Comparison of ENCODE assay signal across 1 cellular context in the genomic region with DNA sequence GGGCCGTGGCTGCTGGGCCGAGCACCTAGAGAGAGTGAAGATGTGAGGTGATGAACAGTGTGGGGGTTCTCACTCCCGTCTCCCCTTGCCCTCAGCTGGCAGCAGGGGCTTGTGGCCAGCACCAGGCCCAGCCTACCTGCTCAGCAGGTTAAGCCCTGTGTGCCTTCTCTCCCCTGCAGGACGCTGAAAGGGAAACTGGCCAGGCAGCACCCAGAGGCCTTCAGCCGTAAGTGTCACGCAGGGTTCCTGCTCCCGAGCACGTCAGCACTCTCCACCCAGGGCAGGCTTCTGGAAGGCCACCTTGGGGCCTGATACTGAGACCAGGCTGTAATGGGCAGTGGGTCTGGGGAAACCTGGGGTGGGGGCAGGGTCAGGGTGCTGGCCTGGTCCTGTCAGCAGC.
TF ChIP-seq lines count a peak whose summit lies in the region.

No MANE protein-coding gene starts in this region.

TF ChIP-seq in K562, 482 proteins besides CTCF, POLR2A, EP300 and RAD21:
- TF ChIP-seq POLR2G (IDR thresholded peaks at IDR 0.05; ENCODE audit: low read depth, low read length): 0 out of 2 replicates have a peak, but pooled peaks have one; percentile 34
- TF ChIP-seq FIP1L1 (IDR thresholded peaks at IDR 0.05; ENCODE audit: low read depth, low read length, poor library complexity, severe bottlenecking): no peak
- TF ChIP-seq RBFOX2 (IDR thresholded peaks at IDR 0.05; ENCODE audit: low read depth, low read length): peak; percentile 57; the same call in 1 of the 2 replicates
